8 cellular contexts compared by ENCODE assay signal in genomic region chr4:140150886-140151699, GRCh38. TPM values are rescaled to one million over a fixed set of nuclear protein-coding genes. Genes with fewer than 3 reads are reported as not detected.
DNase-seq lines count a peak whose midpoint lies in the region; ATAC-seq and TF ChIP-seq lines count a peak whose summit lies in the region.

No MANE protein-coding gene starts in this region.

- H3K36me3 Mint-ChIP-seq in T-helper 17 cell (ENCODE audit: low read depth) = no peaks in the 10 kb centered on the region

- TF ChIP-seq POLR2A in ovary (IDR thresholded peaks at IDR 0.05) = peak; percentile 30

- TF ChIP-seq EP300 in ovary (IDR thresholded peaks at IDR 0.05) = no peak

- 0 to 1% methylated on average over 84 of the region's 84 CpGs for WGBS in heart right ventricle, 2 donors
- 0 to 1% (median 1%) methylated on average over 77 to 84 of the region's 84 CpGs for WGBS in ovary, 3 donors
- WGBS in urinary bladder = under 1% methylated on average over 84 of the region's 84 CpGs

- H3K4me1 Mint-ChIP-seq in T-helper 17 cell = peaks cover 12% of the 10 kb centered on the region

- peak overlapping the region; percentile 85 to 100 (median 99) for H3K27ac ChIP-seq in heart right ventricle
- peak overlapping the region; percentile 96 to 99 for H3K27ac ChIP-seq in ovary
- peak overlapping the region; percentile 92 for H3K27ac ChIP-seq in urinary bladder (ENCODE audit: low read depth)

- H3K27ac Mint-ChIP-seq in T-helper 17 cell = peak overlapping the region; percentile 86

- peak overlapping the region; percentile 93 for H3K4me3 Mint-ChIP-seq in T-helper 17 cell

- no peak for TF ChIP-seq CTCF in heart right ventricle (IDR thresholded peaks at IDR 0.05)
- no peak for TF ChIP-seq CTCF in ovary (IDR thresholded peaks at IDR 0.05)

- H3K36me3 ChIP-seq in heart right ventricle (no peaks in the 10 kb centered on the region), ovary (no peaks in the 10 kb centered on the region), urinary bladder (ENCODE audit: insufficient read depth) (no peaks in the 10 kb centered on the region)

- peak; percentile 52 for ATAC-seq in GM19351 (IDR thresholded peaks at IDR 0.05; ENCODE audit: unreplicated experiment)
- ATAC-seq in T-helper 17 cell = peak; percentile 55
- peak; percentile 70 to 89 (median 77) for ATAC-seq in heart right ventricle

- H3K4me3 ChIP-seq in heart right ventricle (peak overlapping the region; percentile 65 to 92 (median 84)), ovary (peak overlapping the region; percentile 50), urinary bladder (ENCODE audit: low read depth, low read length) (peak overlapping the region; percentile 71)

- intact Hi-C loops in heart right ventricle (cut with DNase I) (loop anchor here (1.0 to 10.0 kb wide), 19 partner anchors 54 to 484 kb away; partner anchors contain the start of gene MGST2 (in 1 of the 10)), ovary (cut with DNase I) (loop anchor here (2.0 to 10.0 kb wide), 14 partner anchors 86 to 496 kb away; no protein-coding TSS in a partner anchor)

- H3K9me3 ChIP-seq in T-helper 17 cell (ENCODE audit: control insufficient read depth, low read length, poor library complexity, severe bottlenecking) (no peaks in the 10 kb centered on the region), heart right ventricle (no peaks in the 10 kb centered on the region), ovary (no peaks in the 10 kb centered on the region)

- no peaks in the 10 kb centered on the region for H3K27me3 ChIP-seq in heart right ventricle
- H3K27me3 ChIP-seq in ovary = no peaks in the 10 kb centered on the region

- H3K27me3 Mint-ChIP-seq in T-helper 17 cell = no peaks in the 10 kb centered on the region

- H3K4me1 ChIP-seq in heart right ventricle (peaks cover 0 to 26% (median 7%) of the 10 kb centered on the region in 9 donors), ovary (ENCODE audit: insufficient read depth) (peaks cover 2% of the 10 kb centered on the region), urinary bladder (ENCODE audit: insufficient read depth) (no peaks in the 10 kb centered on the region)

- peak; percentile 80 for DNase-seq in A172 (ENCODE audit: low spot score)
- peak; percentile 72 for DNase-seq in NCI-H1694 treated with DMSO at 0.1 percent for 48 hours (lab: John Stamatoyannopoulos, UW)
- peak; percentile 37 to 55 (median 42) for DNase-seq in T-helper 17 cell
- peak in 56 of 58 donors; percentile 11 to 85 (median 66) for DNase-seq in anterior cingulate cortex (lab: John Stamatoyannopoulos, UW)
- DNase-seq in heart right ventricle = peak; percentile 89 to 95
- DNase-seq in ovary = peak; percentile 91 to 94 (median 93)

RNA-seq across cellular contexts. Expression of gene MAML3, which starts 2.9 kb away (rescaled TPM):
- total RNA-seq in A172 (2014; rRNA removed; shearing (Covaris generic)) = 0.07 and 0.14 TPM in 2 replicates
- total RNA-seq in T-helper 17 cell = 1 to 10 TPM; 1.1 to 4.2 TPM
- total RNA-seq in heart right ventricle = 1 to 10 TPM; 1.3 to 4.6 (median 2.8) TPM
- 1 to 10 TPM; 1.1 to 1.2 TPM for polyA plus RNA-seq in heart right ventricle
- 10 to 100 TPM; 14.2 to 23.8 (median 17.0) TPM for total RNA-seq in ovary
- polyA plus RNA-seq in ovary = 10 to 100 TPM; 11.1 to 11.5 TPM
- total RNA-seq in urinary bladder = 6.7 TPM
- polyA plus RNA-seq in urinary bladder = 7.0 TPM

Comparison
In these comparisons a context has a peak if more than half of its experiments do, and no peak if none do; other contexts are left out.
1. Peak in every context shown above with its lines: DNase-seq, ATAC-seq, H3K4me3 ChIP-seq and H3K27ac ChIP-seq.
2. DNase-seq: peak in every context shown above with its lines; median percentile 93 in ovary; 92 in heart right ventricle; 80 in A172; 72 in NCI-H1694 treated with DMSO at 0.1 percent for 48 hours; 66 in anterior cingulate cortex; 42 in T-helper 17 cell.